ENCODE assay signal across 22 cellular contexts in the genomic region with DNA sequence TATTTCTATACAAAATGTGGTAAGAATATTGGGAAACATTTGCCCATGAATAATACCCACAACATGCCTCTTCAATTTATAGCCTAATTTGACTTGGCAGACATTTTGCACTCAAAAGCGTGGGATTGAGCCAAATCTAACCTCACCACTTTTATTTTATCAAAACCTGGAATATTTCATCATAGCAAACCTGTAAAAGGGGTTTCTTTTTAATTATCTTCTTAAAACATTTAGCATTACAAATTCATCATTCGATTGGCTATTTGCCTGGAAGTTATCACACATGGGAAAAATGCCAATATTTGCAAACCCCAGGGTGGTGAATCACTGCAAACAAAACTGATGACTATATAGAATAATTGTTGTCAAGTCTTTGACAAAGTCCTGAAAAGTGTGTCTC. TPM values are rescaled to one million over a fixed set of nuclear protein-coding genes. Genes with fewer than 3 reads are reported as not detected.
A peak's percentile ranks its signal among the peaks of the same experiment; 100 is the strongest.
DNase-seq lines count a peak whose midpoint lies in the region; TF ChIP-seq lines count a peak whose summit lies in the region.
"Had no signal": no experiment of that assay in that cellular context is flagged by ENCODE, and none has a peak within 500 bp of the region (broad histone marks: within the 10 kb centered on the region; RNA-seq: fewer than 3 reads in every experiment).

No MANE protein-coding gene starts in this region.

- intact Hi-C loops in MCF 10A (cut with micrococcal nuclease): no loop called here
- intact Hi-C loops in breast epithelium (cut with DNase I; ENCODE audit: low total_unique reads): no loop called here

- POLR2A ChIA-PET in MCF 10A (lab: Yijun Ruan, JAX): interaction anchor here (0.6 to 1.6 kb wide), 2 partner anchors 116 to 147 kb away, joined by 3 to 5 read pairs; no protein-coding TSS in a partner anchor

- no peaks in the 10 kb centered on the region for H3K27me3 Mint-ChIP-seq in MCF 10A (ENCODE audit: insufficient read depth, unreplicated experiment)
- H3K27me3 Mint-ChIP-seq: CD8-positive, alpha-beta memory T cell; IgD-negative memory B cell had no signal

- H3K4me1 ChIP-seq in breast epithelium: no peaks in the 10 kb centered on the region

- no peaks in the 10 kb centered on the region for H3K9me3 ChIP-seq in breast epithelium

- no peak for TF ChIP-seq CTCF in MCF 10A (IDR thresholded peaks at IDR 0.05; ENCODE audit: unreplicated experiment)
- no peak for TF ChIP-seq CTCF in breast epithelium (IDR thresholded peaks at IDR 0.05)

- H3K9me3 Mint-ChIP-seq in MCF 10A (ENCODE audit: unreplicated experiment): peaks cover 7% of the 10 kb centered on the region
- H3K9me3 Mint-ChIP-seq: H9; T-helper 1 cell treated with Interleukin-12 subunit alpha and Interleukin-12 subunit beta and Interleukin-4 antibody, amounts not matched to agents 30 μg/mL and 1 μg/mL, for 36 hours had no signal

- no peak overlapping the region for H3K4me3 Mint-ChIP-seq in MCF 10A (ENCODE audit: unreplicated experiment)
- H3K4me3 Mint-ChIP-seq: CD8-positive, alpha-beta memory T cell; H9; IgD-negative memory B cell; T-helper 1 cell treated with Interleukin-12 subunit alpha and Interleukin-12 subunit beta and Interleukin-4 antibody, amounts not matched to agents 30 μg/mL and 1 μg/mL, for 36 hours had no signal

- DNase-seq in MCF 10A (ENCODE audit: unreplicated experiment) (peak; percentile 22), breast epithelium (ENCODE audit: low spot score in 2 of 2) (no peak), NCI-H748 (lab: John Stamatoyannopoulos, UW; ENCODE audit: unreplicated experiment) (peak; percentile 33), astrocyte of the hippocampus (ENCODE audit: low read depth, low spot score) (peak; percentile 6), GOT3 (lab: John Stamatoyannopoulos, UW) (no peak), NCI-H1417 treated with DMSO at 0.1 percent for 48 hours (lab: John Stamatoyannopoulos, UW) (no peak)
- no peak for DNase-seq in central memory CD4-positive, alpha-beta T cell
- DNase-seq: ACHN; C1 segment of cervical spinal cord; CD8-positive, alpha-beta memory T cell; DMS53; H9; Kasumi-1; MM.1S; NCI-H187; NCI-H2107; NCI-H226; NCI-H526; SIG-M5 had no signal

- no peaks in the 10 kb centered on the region for H3K36me3 ChIP-seq in breast epithelium

- H3K4me1 Mint-ChIP-seq in MCF 10A (ENCODE audit: insufficient read depth, unreplicated experiment): peaks cover 15% of the 10 kb centered on the region
- H3K4me1 Mint-ChIP-seq: CD8-positive, alpha-beta memory T cell; IgD-negative memory B cell had no signal

- CTCF ChIA-PET in MCF 10A (lab: Yijun Ruan, JAX): no interaction called here

- H3K36me3 Mint-ChIP-seq in MCF 10A (ENCODE audit: insufficient read depth, unreplicated experiment): no peaks in the 10 kb centered on the region
- H3K36me3 Mint-ChIP-seq: CD8-positive, alpha-beta memory T cell; IgD-negative memory B cell had no signal

- H3K27ac Mint-ChIP-seq in MCF 10A (ENCODE audit: low read depth, unreplicated experiment): no peak overlapping the region
- H3K27ac Mint-ChIP-seq: CD8-positive, alpha-beta memory T cell; IgD-negative memory B cell; T-helper 1 cell treated with Interleukin-12 subunit alpha and Interleukin-12 subunit beta and Interleukin-4 antibody, amounts not matched to agents 30 μg/mL and 1 μg/mL, for 36 hours had no signal

- H3K4me3 ChIP-seq in breast epithelium: no peak overlapping the region

- no peaks in the 10 kb centered on the region for H3K27me3 ChIP-seq in breast epithelium

- no TSS peak for BruUV-seq in MCF 10A (replicated peaks; lab: Mats Ljungman, UMichigan)

- TF ChIP-seq POLR2A in breast epithelium (IDR thresholded peaks at IDR 0.05): no peak

- H3K27ac ChIP-seq in breast epithelium: no peak overlapping the region

RNA-seq across cellular contexts. Expression of gene VCX3B, which starts 56.2 kb away (rescaled TPM):
- total RNA-seq in MCF 10A (2022) (not detected in 2 replicates), breast epithelium (not detected)
- total RNA-seq: CD8-positive, alpha-beta memory T cell; H9; RPMI7951 had no signal

Comparison
In these comparisons a context has a peak if more than half of its experiments do, and no peak if none do; other contexts are left out.
1. DNase-seq: peak in MCF 10A (single experiment), NCI-H748 (single experiment) and astrocyte of the hippocampus (single experiment); none in breast epithelium (0 of 2), central memory CD4-positive, alpha-beta T cell (single experiment), GOT3 (single experiment) and NCI-H1417 treated with DMSO at 0.1 percent for 48 hours (single experiment).